ENCODE assay signal across 9 cellular contexts in the genomic region with DNA sequence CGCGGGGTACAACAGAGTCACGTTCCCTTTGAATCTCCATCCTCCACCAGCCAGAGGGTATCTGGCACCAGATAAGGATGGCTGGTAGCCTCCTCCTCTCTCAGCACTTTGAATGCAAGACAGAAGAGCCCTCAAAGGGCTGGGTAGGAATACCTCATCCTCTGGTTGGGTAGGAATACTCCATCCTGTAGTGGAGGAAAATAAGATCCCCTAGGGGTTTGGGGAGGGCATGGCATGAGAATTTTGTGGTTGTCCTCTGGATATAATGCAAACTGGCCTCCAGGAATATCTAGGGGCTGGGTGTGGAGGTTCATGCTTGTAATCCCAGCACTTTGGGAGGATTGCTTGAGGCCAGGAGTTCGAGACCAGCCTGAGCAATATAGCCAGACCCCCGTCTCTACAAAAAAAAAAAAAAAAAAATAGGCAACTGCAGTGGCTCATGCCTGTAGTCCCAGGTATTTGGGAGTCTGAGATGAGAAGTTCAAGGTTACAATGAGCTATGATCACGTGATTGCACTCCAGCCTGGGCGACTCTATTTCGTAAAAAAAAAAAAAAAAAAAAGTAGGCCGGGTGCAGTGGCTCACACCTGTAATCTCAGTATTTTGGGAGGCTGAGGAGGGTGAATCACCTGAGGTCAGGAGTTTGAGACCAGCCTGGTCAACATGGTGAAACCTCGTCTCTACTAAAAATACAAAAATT. TPM values are rescaled to one million over a fixed set of nuclear protein-coding genes. Genes with fewer than 3 reads are reported as not detected.
DNase-seq lines count a peak whose midpoint lies in the region; ATAC-seq and TF ChIP-seq lines count a peak whose summit lies in the region.
"Had no signal": no experiment of that assay in that cellular context is flagged by ENCODE, and none has a peak within 500 bp of the region (broad histone marks: within the 10 kb centered on the region; RNA-seq: fewer than 3 reads in every experiment).

No MANE protein-coding gene starts in this region.

- H3K27ac Mint-ChIP-seq in T-helper 17 cell = peak overlapping the region; percentile 90

- H3K36me3 Mint-ChIP-seq in T-helper 17 cell (ENCODE audit: low read depth) = peaks cover 4% of the 10 kb centered on the region

- peak overlapping the region; percentile 87 for H3K4me3 Mint-ChIP-seq in T-helper 17 cell

- no peaks in the 10 kb centered on the region for H3K27me3 Mint-ChIP-seq in T-helper 17 cell

- H3K4me3 ChIP-seq in fibroblast of pulmonary artery (replicated peaks; ENCODE audit: low read depth, low read length) = peak overlapping the region; percentile 99
- H3K4me3 ChIP-seq in rectal smooth muscle tissue (ENCODE audit: low read length) = peak overlapping the region; percentile 88

- DNase-seq in EL (peak; percentile 60), T-helper 17 cell (no peak), fibroblast of pulmonary artery (ENCODE audit: low read depth) (peak; percentile 39), OCI-M2 (lab: John Stamatoyannopoulos, UW; ENCODE audit: unreplicated experiment) (no peak)
- DNase-seq in stimulated activated CD4-positive, alpha-beta T cell treated with anti-CD3 and anti-CD28 coated beads, Interleukin-15, amount 100 ng/mL, for 24 hours = no peak
- DNase-seq: NCI-H345 had no signal

- peak overlapping the region; percentile 52 for H3K9ac ChIP-seq in rectal smooth muscle tissue (ENCODE audit: low read length)

- H3K9me3 ChIP-seq in T-helper 17 cell (ENCODE audit: control insufficient read depth, low read length, poor library complexity, severe bottlenecking) = no peaks in the 10 kb centered on the region

- ATAC-seq in T-helper 17 cell (no peak), HG03135 (IDR thresholded peaks at IDR 0.05; ENCODE audit: unreplicated experiment) (no peak), GM21717 (IDR thresholded peaks at IDR 0.05; ENCODE audit: unreplicated experiment) (no peak)

- H3K4me1 Mint-ChIP-seq in T-helper 17 cell = peaks cover 39% of the 10 kb centered on the region

- no peaks in the 10 kb centered on the region for H3K36me3 ChIP-seq in rectal smooth muscle tissue (ENCODE audit: control insufficient read depth, insufficient read depth, low read length)

- H3K4me1 ChIP-seq in rectal smooth muscle tissue (ENCODE audit: control insufficient read depth, insufficient read depth, low read length) = peaks cover 52% of the 10 kb centered on the region

- peak overlapping the region; percentile 97 for H3K27ac ChIP-seq in rectal smooth muscle tissue (ENCODE audit: low read depth, low read length)

- TF ChIP-seq CTCF in fibroblast of pulmonary artery (IDR thresholded peaks at IDR 0.05; ENCODE audit: low read length, missing control alignments) = peak; percentile 22

- no peaks in the 10 kb centered on the region for H3K27me3 ChIP-seq in rectal smooth muscle tissue (ENCODE audit: control insufficient read depth, insufficient read depth, low read length)

RNA-seq across cellular contexts. Expression of a gene that starts 2.7 kb away (rescaled TPM):
- total RNA-seq in T-helper 17 cell = 1 to 10 TPM; 5.7 to 7.0 TPM

RNA-seq across cellular contexts. Expression of a gene that starts 28.2 kb away (rescaled TPM):
- 1 to 10 TPM; 4.1 to 6.4 TPM for total RNA-seq in T-helper 17 cell

RNA-seq across cellular contexts. Expression of a gene that starts 55.5 kb away (rescaled TPM):
- total RNA-seq in T-helper 17 cell = 1 to 10 TPM in 1 of 2 donors, under 1 TPM in 1; 0.77 to 1.7 TPM

Comparison
In these comparisons a context has a peak if more than half of its experiments do, and no peak if none do; other contexts are left out.
1. DNase-seq: peak in EL (single experiment) and fibroblast of pulmonary artery (single experiment); none in T-helper 17 cell (0 of 3), stimulated activated CD4-positive, alpha-beta T cell treated with anti-CD3 and anti-CD28 coated beads, Interleukin-15, amount 100 ng/mL, for 24 hours (single experiment) and OCI-M2 (single experiment).